In genomic region chr11:113587318-113587739, GRCh38 we compare ENCODE assay signal across 8 cellular contexts.
DNase-seq lines count a peak whose midpoint lies in the region; ATAC-seq, FAIRE-seq and TF ChIP-seq lines count a peak whose summit lies in the region.

No MANE protein-coding gene starts in this region.

- H4K20me1 ChIP-seq in Karpas-422 (ENCODE audit: insufficient read depth, low read depth, low read length) (no peaks in the 10 kb centered on the region), SK-N-SH (ENCODE audit: insufficient read depth) (no peaks in the 10 kb centered on the region)

- no peak for TF ChIP-seq CTCF in SK-N-SH (IDR thresholded peaks at IDR 0.05)

- no peaks in the 10 kb centered on the region for H3K9me3 ChIP-seq in Karpas-422 (ENCODE audit: low read length)
- H3K9me3 ChIP-seq in SK-N-SH: no peaks in the 10 kb centered on the region

- H3K4me2 ChIP-seq in Karpas-422 (ENCODE audit: low read depth, low read length, poor library complexity, severe bottlenecking): no peak overlapping the region
- H3K4me2 ChIP-seq in SK-N-SH: no peak overlapping the region

- TF ChIP-seq EP300 in SK-N-SH (IDR thresholded peaks at IDR 0.05; ENCODE audit: borderline replicate concordance in 1 of 2, low read depth in 1 of 2, low read length in 1 of 2): no peak

- no peak overlapping the region for H2AFZ ChIP-seq in Karpas-422 (ENCODE audit: low read length)
- H2AFZ ChIP-seq in SK-N-SH (ENCODE audit: low read depth): no peak overlapping the region

- peak; percentile 58 for DNase-seq in AG08395 (ENCODE audit: low spot score)
- DNase-seq in activated T-cell treated with anti-CD3 and anti-CD28 coated beads, Interleukin-2, amount 50 U/mL, for 48 hours: peak; percentile 50 to 59
- no peak for DNase-seq in Karpas-422
- DNase-seq in SK-N-SH: no peak
- DNase-seq in urothelium cell line (ENCODE audit: low spot score): no peak
- no peak for DNase-seq in COR-L47 (lab: John Stamatoyannopoulos, UW)

- H3K27ac ChIP-seq in Karpas-422 (ENCODE audit: low read length): no peak overlapping the region
- H3K27ac ChIP-seq in SK-N-SH (ENCODE audit: low read depth in 2 of 2, low read length in 1 of 2): no peak overlapping the region; a peak in 1 of 4 replicates

- H3K4me3 ChIP-seq in Karpas-422 (ENCODE audit: low read length) (no peak overlapping the region), SK-N-SH (ENCODE audit: low read depth in 2 of 2, low read length in 1 of 2) (no peak overlapping the region)

- H3K9me2 ChIP-seq in Karpas-422 (replicated peaks; ENCODE audit: insufficient read depth, low read length) (no peaks in the 10 kb centered on the region), SK-N-SH (no peaks in the 10 kb centered on the region)

- no peak for FAIRE-seq in urothelium cell line (lab: Jason Lieb, UNC)

- CTCF ChIA-PET in SK-N-SH (lab: Yijun Ruan, JAX): interaction anchor here (1.0 to 4.5 kb wide), 2 partner anchors 10 to 22 kb away, joined by 3 to 19 read pairs; no protein-coding TSS in a partner anchor

- no peaks in the 10 kb centered on the region for H3K4me1 ChIP-seq in Karpas-422 (ENCODE audit: low read length)
- peaks cover 0 to 23% of the 10 kb centered on the region in 2 experiments; a peak in 2 of 4 replicates for H3K4me1 ChIP-seq in SK-N-SH (ENCODE audit: control insufficient read depth in 1 of 2, insufficient read depth in 2 of 2, low read depth in 1 of 2, low read length in 1 of 2)

- H3K9ac ChIP-seq in Karpas-422 (ENCODE audit: low read length) (no peak overlapping the region), SK-N-SH (no peak overlapping the region)

- 18% methylated on average over 4 of the region's 4 CpGs for WGBS in SK-N-SH (ENCODE audit: low lambda C conversion rate)

- peak; percentile 80 for ATAC-seq in GM18909 (IDR thresholded peaks at IDR 0.05; ENCODE audit: poor library complexity, unreplicated experiment)
- peak; percentile 94 for ATAC-seq in HG03095 (IDR thresholded peaks at IDR 0.05; ENCODE audit: unreplicated experiment)

- H3F3A ChIP-seq in SK-N-SH (replicated peaks; ENCODE audit: insufficient read depth): no peaks in the 10 kb centered on the region

- no peaks in the 10 kb centered on the region for H3K79me2 ChIP-seq in Karpas-422 (ENCODE audit: low read length)
- H3K79me2 ChIP-seq in SK-N-SH (ENCODE audit: insufficient read depth): no peaks in the 10 kb centered on the region

- POLR2A ChIA-PET in SK-N-SH (lab: Yijun Ruan, JAX): no interaction called here

- no peaks in the 10 kb centered on the region for H3K36me3 ChIP-seq in Karpas-422 (ENCODE audit: insufficient read depth, low read length)
- no peaks in the 10 kb centered on the region for H3K36me3 ChIP-seq in SK-N-SH (replicated peaks in 1 of 2; ENCODE audit: control insufficient read depth in 1 of 2, insufficient read depth in 2 of 2, low read length in 1 of 2)

- no peak for TF ChIP-seq RAD21 in SK-N-SH (IDR thresholded peaks at IDR 0.05; ENCODE audit: low read length)

- no peaks in the 10 kb centered on the region for H3K27me3 ChIP-seq in Karpas-422 (ENCODE audit: low read length)
- H3K27me3 ChIP-seq in SK-N-SH (ENCODE audit: insufficient read depth): no peaks in the 10 kb centered on the region

TF ChIP-seq in SK-N-SH, 30 proteins besides CTCF, POLR2A, EP300 and RAD21:
- no peak for TF ChIP-seq TEAD4 (IDR thresholded peaks at IDR 0.05; ENCODE audit: borderline replicate concordance, insufficient read depth)
- no peak for TF ChIP-seq FOSL2 (IDR thresholded peaks at IDR 0.05; ENCODE audit: borderline replicate concordance, low read depth)

Comparison
In these comparisons a context has a peak if more than half of its experiments do, and no peak if none do; other contexts are left out.
1. DNase-seq: peak in AG08395 (single experiment) and activated T-cell treated with anti-CD3 and anti-CD28 coated beads, Interleukin-2, amount 50 U/mL, for 48 hours (2 of 2); none in Karpas-422 (single experiment), SK-N-SH (single experiment), urothelium cell line (single experiment) and COR-L47 (single experiment).